In genomic region chr4:85932371-85933305, GRCh38 we compare ENCODE assay signal across 11 cellular contexts.
A peak's percentile ranks its signal among the peaks of the same experiment; 100 is the strongest.
DNase-seq lines count a peak whose midpoint lies in the region; ATAC-seq, FAIRE-seq and TF ChIP-seq lines count a peak whose summit lies in the region.
"Had no signal": no experiment of that assay in that cellular context is flagged by ENCODE, and none has a peak within 500 bp of the region (broad histone marks: within the 10 kb centered on the region; RNA-seq: fewer than 3 reads in every experiment).

No MANE protein-coding gene starts in this region.

- ATAC-seq in foreskin keratinocyte (no peak), HG02642 (IDR thresholded peaks at IDR 0.05; ENCODE audit: poor library complexity, unreplicated experiment) (no peak)
- ATAC-seq: activated T-cell treated with anti-CD3 and anti-CD28 coated beads, Interleukin-2, amount 50 U/mL, for 4 hours had no signal

- FAIRE-seq in small intestine (lab: Jason Lieb, UNC): no peak

- H3K4me1 ChIP-seq in small intestine (ENCODE audit: control insufficient read depth in 2 of 2, insufficient read depth in 1 of 2, low read depth in 1 of 2, low read length in 1 of 2): peaks cover 0 to 7% of the 10 kb centered on the region in 2 donors
- H3K4me1 ChIP-seq in foreskin keratinocyte: no peaks in the 10 kb centered on the region
- H3K4me1 ChIP-seq: parathyroid adenoma had no signal

- DNase-seq in Jurkat, Clone E6-1 (ENCODE audit: low read depth, low spot score): peak; percentile 6
- DNase-seq in cardiac fibroblast (ENCODE audit: low read depth in 2 of 2): peak; percentile 43 to 62
- DNase-seq in left kidney (ENCODE audit: low read depth, low spot score): peak; percentile 72
- peak; percentile 30 for DNase-seq in small intestine
- DNase-seq in foreskin keratinocyte: no peak
- no peak for DNase-seq in activated CD8-positive, alpha-beta memory T cell treated with anti-CD3 and anti-CD28 coated beads for 24 hours
- no peak for DNase-seq in RPMI8226
- DNase-seq: activated T-cell treated with anti-CD3 and anti-CD28 coated beads, Interleukin-2, amount 50 U/mL, for 4 hours; GM23248 had no signal

- no peak overlapping the region for H3K4me3 ChIP-seq in Jurkat, Clone E6-1 (ENCODE audit: low read length)
- H3K4me3 ChIP-seq in cardiac fibroblast (replicated peaks in 1 of 2; ENCODE audit: low read depth in 2 of 2, low read length in 2 of 2) (peak overlapping the region in 1 of 2 donors; percentile 16), small intestine (ENCODE audit: low read depth in 1 of 2, low read length in 2 of 2) (peak overlapping the region in 1 of 2 donors; percentile 10)
- H3K4me3 ChIP-seq: GM23248 had no signal

- TF ChIP-seq CTCF in cardiac fibroblast (IDR thresholded peaks at IDR 0.05; ENCODE audit: low read depth, low read length): no peak
- no peak for TF ChIP-seq CTCF in foreskin keratinocyte (conservative IDR thresholded peaks at IDR 0.05)

- H3K27me3 ChIP-seq in small intestine (ENCODE audit: control insufficient read depth in 2 of 2, insufficient read depth in 2 of 2, low read length in 2 of 2) (no peaks in the 10 kb centered on the region), foreskin keratinocyte (no peaks in the 10 kb centered on the region)

- no peaks in the 10 kb centered on the region for H3K9me3 ChIP-seq in small intestine (ENCODE audit: control insufficient read depth, low read depth)

- H3K36me3 ChIP-seq in small intestine (ENCODE audit: control insufficient read depth in 2 of 2, insufficient read depth in 2 of 2, low read length in 2 of 2): no peaks in the 10 kb centered on the region

- 13 to 37% (median 24%) methylated on average over 19 of the region's 19 CpGs for WGBS in small intestine, 3 donors

- H3K27ac ChIP-seq in small intestine (ENCODE audit: low read depth in 1 of 2, low read length in 1 of 2) (no peak overlapping the region), foreskin keratinocyte (no peak overlapping the region)
- H3K27ac ChIP-seq: GM23248, parathyroid adenoma had no signal

Comparison
In these comparisons a context has a peak if more than half of its experiments do, and no peak if none do; other contexts are left out.
1. DNase-seq: peak in Jurkat, Clone E6-1 (single experiment), cardiac fibroblast (2 of 2), left kidney (single experiment) and small intestine (single experiment); none in foreskin keratinocyte (0 of 2), activated CD8-positive, alpha-beta memory T cell treated with anti-CD3 and anti-CD28 coated beads for 24 hours (single experiment) and RPMI8226 (single experiment).